ENCODE assay signal across 17 cellular contexts in genomic region chr3:56137406-56137805, GRCh38.
DNase-seq lines count a peak whose midpoint lies in the region; ATAC-seq and TF ChIP-seq lines count a peak whose summit lies in the region.
"Had no signal": no experiment of that assay in that cellular context is flagged by ENCODE, and none has a peak within 500 bp of the region (broad histone marks: within the 10 kb centered on the region; RNA-seq: fewer than 3 reads in every experiment).

No MANE protein-coding gene starts in this region.

- no peak overlapping the region for H3K4me3 Mint-ChIP-seq in chondrocyte (ENCODE audit: unreplicated experiment)
- H3K4me3 Mint-ChIP-seq in osteocyte (ENCODE audit: unreplicated experiment) = no peak overlapping the region
- H3K4me3 Mint-ChIP-seq: activated CD8-positive, alpha-beta T cell treated with anti-CD3 and anti-CD28 coated beads, Interleukin-2, amount 10 ng/mL, durations not matched to agents 7 days and 5 days; natural killer cell; T-helper 17 cell had no signal

- H3K9me3 ChIP-seq in MG63 = no peaks in the 10 kb centered on the region
- H3K9me3 ChIP-seq: spleen, thoracic aorta had no signal

- peaks cover 38% of the 10 kb centered on the region for H3K4me1 Mint-ChIP-seq in chondrocyte (ENCODE audit: low read depth)
- H3K4me1 Mint-ChIP-seq in osteocyte (ENCODE audit: unreplicated experiment) = peaks cover 38% of the 10 kb centered on the region
- H3K4me1 Mint-ChIP-seq: natural killer cell, T-helper 17 cell had no signal

- no peaks in the 10 kb centered on the region for H3K27me3 ChIP-seq in MG63
- H3K27me3 ChIP-seq: spleen had no signal

- H3K9me3 Mint-ChIP-seq in chondrocyte (ENCODE audit: low read depth) (no peaks in the 10 kb centered on the region), osteocyte (ENCODE audit: unreplicated experiment) (no peaks in the 10 kb centered on the region)
- H3K9me3 Mint-ChIP-seq: activated T-helper 2 cell treated with anti-CD3 and anti-CD28 coated beads, Interferon-gamma antibody, Interleukin-2, Interleukin-4, amounts not matched to agents 10 μg/mL and 5 μg/mL and 100 μg/mL, durations not matched to agents 14 hours and 24 hours and 36 hours had no signal

- ATAC-seq in HG03097 (IDR thresholded peaks at IDR 0.05; ENCODE audit: low FRiP score, unreplicated experiment) = no peak
- ATAC-seq: activated CD8-positive, alpha-beta T cell treated with anti-CD3 and anti-CD28 coated beads, Interleukin-2, amount 10 ng/mL, durations not matched to agents 7 days and 5 days; natural killer cell; Right ventricle myocardium inferior; T-helper 17 cell had no signal

- DNase-seq in MG63 (peak; percentile 22), NCI-H748 (lab: John Stamatoyannopoulos, UW; ENCODE audit: unreplicated experiment) (peak; percentile 59), chondrocyte (ENCODE audit: low spot score) (no peak), osteocyte (ENCODE audit: extremely low spot score, unreplicated experiment) (no peak), GM19238 (ENCODE audit: insufficient read length, low spot score) (no peak), head of caudate nucleus (no peak), HCEC 1CT (no peak)
- DNase-seq: activated CD8-positive, alpha-beta T cell treated with anti-CD3 and anti-CD28 coated beads, Interleukin-2, amount 10 ng/mL, durations not matched to agents 7 days and 5 days; amniotic stem cell; cortex of kidney; natural killer cell; spleen; T-helper 17 cell had no signal

- H3K27me3 Mint-ChIP-seq in chondrocyte (ENCODE audit: low read depth) (no peaks in the 10 kb centered on the region), osteocyte (ENCODE audit: unreplicated experiment) (no peaks in the 10 kb centered on the region)
- H3K27me3 Mint-ChIP-seq: T-helper 17 cell had no signal

- H3K4me3 ChIP-seq in MG63 = no peak overlapping the region
- H3K4me3 ChIP-seq: spleen, thoracic aorta had no signal

- H3K36me3 Mint-ChIP-seq in chondrocyte (ENCODE audit: low read depth) (no peaks in the 10 kb centered on the region), osteocyte (ENCODE audit: unreplicated experiment) (no peaks in the 10 kb centered on the region)
- H3K36me3 Mint-ChIP-seq: natural killer cell had no signal

- H3K36me3 ChIP-seq in MG63 = no peaks in the 10 kb centered on the region
- H3K36me3 ChIP-seq: spleen, thoracic aorta had no signal

- TF ChIP-seq CTCF in chondrocyte (IDR thresholded peaks at IDR 0.05) (no peak), osteocyte (IDR thresholded peaks at IDR 0.05) (no peak)

- H3K27ac Mint-ChIP-seq in chondrocyte (ENCODE audit: unreplicated experiment) (peak overlapping the region; percentile 22), osteocyte (ENCODE audit: unreplicated experiment) (peak overlapping the region; percentile 50)
- H3K27ac Mint-ChIP-seq: activated CD8-positive, alpha-beta T cell treated with anti-CD3 and anti-CD28 coated beads, Interleukin-2, amount 10 ng/mL, durations not matched to agents 7 days and 5 days; activated T-helper 2 cell treated with anti-CD3 and anti-CD28 coated beads, Interferon-gamma antibody, Interleukin-2, Interleukin-4, amounts not matched to agents 10 μg/mL and 5 μg/mL and 100 μg/mL, durations not matched to agents 14 hours and 24 hours and 36 hours; natural killer cell; T-helper 17 cell had no signal

- intact Hi-C loops in head of caudate nucleus (cut with DNase I) = no loop called here

Comparison
In these comparisons a context has a peak if more than half of its experiments do, and no peak if none do; other contexts are left out.
1. DNase-seq: peak in MG63 (single experiment) and NCI-H748 (single experiment); none in chondrocyte (single experiment), osteocyte (single experiment), GM19238 (single experiment), head of caudate nucleus (0 of 42) and HCEC 1CT (single experiment).